ENCODE assay signal across 18 cellular contexts in genomic region chr18:79756143-79756500, GRCh38. TPM values are rescaled to one million over a fixed set of nuclear protein-coding genes. Genes with fewer than 3 reads are reported as not detected.
"Had no signal": no experiment of that assay in that cellular context is flagged by ENCODE, and none has a peak within 500 bp of the region (broad histone marks: within the 10 kb centered on the region; RNA-seq: fewer than 3 reads in every experiment).

No MANE protein-coding gene starts in this region.

- H3K4me3 ChIP-seq: dorsolateral prefrontal cortex, mucosa of descending colon, ovary, tibial artery, upper lobe of left lung, uterus had no signal

- DNase-seq: cortex of kidney; effector CD8-positive, alpha-beta T cell; foreskin melanocyte; hippocampal formation; kidney glomerular epithelial cell; naive thymus-derived CD8-positive, alpha-beta T cell; right cardiac atrium; stimulated activated CD4-positive, alpha-beta T cell treated with anti-CD3 and anti-CD28 coated beads, Interleukin-15, amount 100 ng/mL, for 24 hours; stimulated activated CD4-positive, alpha-beta T cell treated with anti-CD3 and anti-CD28 coated beads, Interleukin-1b, Interleukin-23, amount 100 ng/mL, for 48 hours; stimulated activated CD4-positive, alpha-beta T cell treated with anti-CD3 and anti-CD28 coated beads, Interleukin-4, amount 100 ng/mL, for 24 hours had no signal

- H3K27ac ChIP-seq: dorsolateral prefrontal cortex, ovary, tibial artery, upper lobe of left lung, uterus had no signal

- H3K36me3 ChIP-seq: ovary, uterus had no signal

- H3K27me3 ChIP-seq: dorsolateral prefrontal cortex, ovary, tibial artery, upper lobe of left lung, uterus had no signal

- H3K4me3 Mint-ChIP-seq: naive thymus-derived CD8-positive, alpha-beta T cell; stimulated activated memory B cell treated with anti-CD40 and anti-IgM and Interleukin-4, amounts not matched to agents 10 μg/mL and 1 μg/mL and 100 μg/mL, for 72 hours had no signal

- H3K27me3 Mint-ChIP-seq: naive thymus-derived CD8-positive, alpha-beta T cell; progenitor cell of endocrine pancreas; stimulated activated memory B cell treated with anti-CD40 and anti-IgM and Interleukin-4, amounts not matched to agents 10 μg/mL and 1 μg/mL and 100 μg/mL, for 72 hours had no signal

- H3K4me1 Mint-ChIP-seq: stimulated activated memory B cell treated with anti-CD40 and anti-IgM and Interleukin-4, amounts not matched to agents 10 μg/mL and 1 μg/mL and 100 μg/mL, for 72 hours had no signal

- ATAC-seq: mucosa of descending colon; naive thymus-derived CD8-positive, alpha-beta T cell; stimulated activated memory B cell treated with anti-CD40 and anti-IgM and Interleukin-4, amounts not matched to agents 10 μg/mL and 1 μg/mL and 100 μg/mL, for 72 hours had no signal

- H3K27ac Mint-ChIP-seq: naive thymus-derived CD8-positive, alpha-beta T cell; progenitor cell of endocrine pancreas; stimulated activated memory B cell treated with anti-CD40 and anti-IgM and Interleukin-4, amounts not matched to agents 10 μg/mL and 1 μg/mL and 100 μg/mL, for 72 hours had no signal

- H3K4me1 ChIP-seq: tibial artery, upper lobe of left lung, uterus had no signal

- H3K9me3 ChIP-seq: mucosa of descending colon, upper lobe of left lung had no signal

RNA-seq across cellular contexts. Expression of gene KCNG2, which starts 41.6 kb away (rescaled TPM):
- total RNA-seq: naive thymus-derived CD8-positive, alpha-beta T cell; progenitor cell of endocrine pancreas had no signal
